In the genomic region with DNA sequence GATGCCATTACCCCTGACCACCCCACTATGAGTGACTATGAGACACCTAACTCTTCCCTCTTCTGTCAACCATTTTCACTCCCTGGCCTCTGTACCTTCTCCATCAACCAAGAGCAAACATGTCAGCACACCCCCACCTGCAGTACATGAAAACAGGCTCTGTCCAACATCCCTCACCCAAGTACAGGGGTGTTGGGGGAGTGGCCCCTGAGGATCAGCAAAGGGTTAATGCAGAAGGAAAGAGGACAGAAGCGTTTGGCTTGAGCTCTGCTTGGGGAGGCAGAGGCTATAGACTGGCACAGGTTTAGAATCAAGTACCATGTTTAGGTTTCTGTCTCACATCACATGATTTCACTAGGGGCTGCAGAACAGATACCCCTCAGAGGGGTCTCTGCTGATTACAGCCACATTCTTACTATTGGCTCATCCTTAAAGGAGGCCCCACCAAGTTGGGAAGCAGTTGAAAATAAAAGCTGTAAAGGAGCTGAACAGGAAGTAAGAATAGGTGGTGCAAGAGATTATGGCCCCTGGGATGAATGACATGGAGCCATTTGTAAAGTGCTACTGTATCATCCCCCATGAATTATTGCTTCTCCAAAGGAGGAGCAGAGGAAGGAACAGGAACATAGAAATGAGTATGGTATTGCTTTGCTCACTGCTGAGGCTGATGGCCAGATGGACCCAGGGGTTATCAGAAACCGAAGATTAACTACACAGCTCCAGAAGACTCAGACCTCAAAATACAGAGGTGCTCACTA, we compare ENCODE assay signal across 13 cellular contexts. TPM values are rescaled to one million over a fixed set of nuclear protein-coding genes. Genes with fewer than 3 reads are reported as not detected.
A peak's percentile ranks its signal among the peaks of the same experiment; 100 is the strongest.
DNase-seq lines count a peak whose midpoint lies in the region; ATAC-seq, FAIRE-seq and TF ChIP-seq lines count a peak whose summit lies in the region.
"Had no signal": no experiment of that assay in that cellular context is flagged by ENCODE, and none has a peak within 500 bp of the region (broad histone marks: within the 10 kb centered on the region; RNA-seq: fewer than 3 reads in every experiment).

No MANE protein-coding gene starts in this region.

- H3K27ac Mint-ChIP-seq in activated naive CD4-positive, alpha-beta T cell treated with anti-CD3 and anti-CD28 coated beads, Interleukin-2, amount 10 ng/mL, durations not matched to agents 7 days and 5 days, result peak overlapping the region; percentile 9
- H3K27ac Mint-ChIP-seq in osteocyte (ENCODE audit: unreplicated experiment), result peak overlapping the region; percentile 32

- TF ChIP-seq RAD21 in GM12878 (IDR thresholded peaks at IDR 0.05; ENCODE audit: insufficient read depth, low read depth, low read length), result no peak

- no peaks in the 10 kb centered on the region for H3K9me3 Mint-ChIP-seq in activated naive CD4-positive, alpha-beta T cell treated with anti-CD3 and anti-CD28 coated beads, Interleukin-2, amount 10 ng/mL, durations not matched to agents 7 days and 5 days
- H3K9me3 Mint-ChIP-seq in osteocyte (ENCODE audit: unreplicated experiment), result no peaks in the 10 kb centered on the region

- no peak for TF ChIP-seq EP300 in GM12878 (IDR thresholded peaks at IDR 0.05; ENCODE audit: borderline replicate concordance in 1 of 2, control insufficient read depth in 1 of 2, low read depth in 2 of 2, low read length in 2 of 2)

- no peaks in the 10 kb centered on the region for H3K9me3 ChIP-seq in GM12878 (replicated peaks; ENCODE audit: control insufficient read depth, insufficient read depth, low read length)
- H3K9me3 ChIP-seq: SJCRH30 had no signal

- CTCF ChIA-PET in activated naive CD4-positive, alpha-beta T cell treated with anti-CD3 and anti-CD28 coated beads, Interleukin-2, amount 10 ng/mL, durations not matched to agents 7 days and 5 days (lab: Charles Lee), result interaction anchor here (0.6 to 4.0 kb wide), 6 partner anchors 11 to 182 kb away, joined by 3 to 77 read pairs (median 12); a partner anchor contains a TSS
- CTCF ChIA-PET in GM12878 (lab: Yijun Ruan, JAX), result interaction anchor here (0.5 to 9.8 kb wide), 18 partner anchors 9 to 759 kb away, joined by 3 to 239 read pairs (median 18); a partner anchor contains a TSS

- no peaks in the 10 kb centered on the region for H3K27me3 Mint-ChIP-seq in activated naive CD4-positive, alpha-beta T cell treated with anti-CD3 and anti-CD28 coated beads, Interleukin-2, amount 10 ng/mL, durations not matched to agents 7 days and 5 days
- H3K27me3 Mint-ChIP-seq in osteocyte (ENCODE audit: unreplicated experiment), result no peaks in the 10 kb centered on the region

- POLR2A ChIA-PET in GM12878 (lab: Charles Lee), result interaction anchor here (0.6 to 6.5 kb wide), 6 partner anchors 25 to 103 kb away, joined by 3 to 120 read pairs (median 30); a partner anchor contains a TSS

- peaks cover 17% of the 10 kb centered on the region for H3K79me2 ChIP-seq in GM12878 (ENCODE audit: control insufficient read depth, insufficient read depth, low read length)

- H3K27me3 ChIP-seq in GM12878 (replicated peaks in 1 of 2; ENCODE audit: control insufficient read depth in 2 of 2, insufficient read depth in 2 of 2, low read length in 1 of 2), result no peaks in the 10 kb centered on the region
- H3K27me3 ChIP-seq: SJCRH30 had no signal

- in situ Hi-C loops in GM12878 (cut with MboI), result loop anchor here (10.0 kb wide), 1 partner anchor 185 kb away; a partner anchor contains a TSS

- peak overlapping the region; percentile 89 for H3K27ac ChIP-seq in GM12878 (ENCODE audit: control insufficient read depth, insufficient read depth)
- H3K27ac ChIP-seq: SJCRH30 had no signal

- no peak overlapping the region for H3K9ac ChIP-seq in GM12878 (ENCODE audit: control insufficient read depth, insufficient read depth, low read length)

- TSS peak; percentile 35 for BruUV-seq in GM12878 (replicated peaks; lab: Mats Ljungman, UMichigan)

- H3K4me1 Mint-ChIP-seq in activated naive CD4-positive, alpha-beta T cell treated with anti-CD3 and anti-CD28 coated beads, Interleukin-2, amount 10 ng/mL, durations not matched to agents 7 days and 5 days, result peaks cover 38% of the 10 kb centered on the region
- H3K4me1 Mint-ChIP-seq in osteocyte (ENCODE audit: unreplicated experiment), result peaks cover 23% of the 10 kb centered on the region

- TF ChIP-seq POLR2A in GM12878 (IDR thresholded peaks at IDR 0.05; ENCODE audit: low read depth, low read length) (no peak), lower leg skin (IDR thresholded peaks at IDR 0.05) (no peak)

- ATAC-seq in GM12878, result no peak
- no peak for ATAC-seq in GM18517 (IDR thresholded peaks at IDR 0.05; ENCODE audit: unreplicated experiment)

- WGBS in GM12878 (ENCODE audit: insufficient coverage, insufficient replicate concordance, low lambda C conversion rate, missing lambda C conversion rate), result 79% methylated on average over 2 of the region's 2 CpGs
- WGBS in lower leg skin, 2 donors, result 47 to 59% methylated on average over 2 of the region's 2 CpGs

- H3K4me1 ChIP-seq in GM12878 (ENCODE audit: control insufficient read depth, insufficient read depth, low read length), result peaks cover 16% of the 10 kb centered on the region
- H3K4me1 ChIP-seq: SJCRH30 had no signal

- intact Hi-C loops in GM12878 (cut with micrococcal nuclease; ENCODE audit: unreplicated experiment) (loop anchor here (2.0 to 10.0 kb wide), 5 partner anchors 29 to 355 kb away; a partner anchor contains a TSS), lower leg skin (cut with DNase I; ENCODE audit: low total_unique reads) (loop anchor here (10.0 kb wide), 1 partner anchor 105 kb away; a partner anchor contains a TSS)

- H3K4me3 ChIP-seq in GM12878 (peak overlapping the region; percentile 79; the same call in 1 of the 2 replicates), lower leg skin (ENCODE audit: low read depth, poor library complexity, severe bottlenecking) (no peak overlapping the region)
- H3K4me3 ChIP-seq: SJCRH30 had no signal

- RAD21 ChIA-PET in GM12878 (lab: Charles Lee; ENCODE audit: unreplicated experiment), result interaction anchor here (0.9 to 5.3 kb wide), 13 partner anchors 12 to 193 kb away, joined by 3 to 152 read pairs (median 19); a partner anchor contains a TSS

- FAIRE-seq in GM12878 (lab: Jason Lieb, UNC), result no peak
- FAIRE-seq: kidney had no signal

- peaks cover 64% of the 10 kb centered on the region for H3K36me3 Mint-ChIP-seq in activated naive CD4-positive, alpha-beta T cell treated with anti-CD3 and anti-CD28 coated beads, Interleukin-2, amount 10 ng/mL, durations not matched to agents 7 days and 5 days
- H3K36me3 Mint-ChIP-seq in osteocyte (ENCODE audit: unreplicated experiment), result peaks cover 25% of the 10 kb centered on the region

- TF ChIP-seq CTCF in GM12878 (IDR thresholded peaks at IDR 0.05 in 2 of 3, conservative IDR thresholded peaks at IDR 0.05 in 1 of 3; ENCODE audit: control insufficient read depth in 2 of 3, extremely low read depth in 1 of 3, insufficient read depth in 1 of 3, low read depth in 3 of 3, low read length in 3 of 3) (no peak), osteocyte (IDR thresholded peaks at IDR 0.05) (no peak), lower leg skin (IDR thresholded peaks at IDR 0.05) (no peak)

- no peak for DNase-seq in activated naive CD4-positive, alpha-beta T cell treated with anti-CD3 and anti-CD28 coated beads, Interleukin-2, amount 10 ng/mL, durations not matched to agents 7 days and 5 days
- no peak for DNase-seq in activated naive CD4-positive, alpha-beta T cell treated with anti-CD3 and anti-CD28 coated beads, Interleukin-2, amount 50 U/mL, for 16 hours
- DNase-seq in NOMO-1 (lab: John Stamatoyannopoulos, UW; ENCODE audit: unreplicated experiment in 2 of 2), result peak; percentile 5 to 26
- no peak for DNase-seq in GM12878 (ENCODE audit: low read depth, low spot score)
- no peak for DNase-seq in osteocyte (ENCODE audit: extremely low spot score, unreplicated experiment)
- no peak for DNase-seq in NCI-H1417 treated with DMSO at 0.1 percent for 48 hours (lab: John Stamatoyannopoulos, UW)
- DNase-seq in lower leg skin (ENCODE audit: low spot score in 2 of 2), result no peak
- DNase-seq: DMS79, kidney, NCI-H2029 treated with DMSO at 0.1 percent for 48 hours, NCI-H69, SJCRH30 had no signal

- H2AFZ ChIP-seq in GM12878 (ENCODE audit: control insufficient read depth, low read depth, low read length), result no peak overlapping the region

- H4K20me1 ChIP-seq in GM12878 (ENCODE audit: control insufficient read depth, insufficient read depth), result no peaks in the 10 kb centered on the region

- SMC1A ChIA-PET in GM12878 (lab: Charles Lee; ENCODE audit: uncharacterized antibody, unreplicated experiment), result interaction anchor here (1.0 to 5.7 kb wide), 14 partner anchors 7 to 182 kb away, joined by 3 to 124 read pairs (median 14); a partner anchor contains a TSS

- H3K4me3 Mint-ChIP-seq in activated naive CD4-positive, alpha-beta T cell treated with anti-CD3 and anti-CD28 coated beads, Interleukin-2, amount 10 ng/mL, durations not matched to agents 7 days and 5 days, result peak overlapping the region; percentile 1
- H3K4me3 Mint-ChIP-seq in osteocyte (ENCODE audit: unreplicated experiment), result no peak overlapping the region

- peaks cover 25 to 29% of the 10 kb centered on the region in 2 experiments for H3K36me3 ChIP-seq in GM12878 (ENCODE audit: control insufficient read depth in 2 of 2, insufficient read depth in 2 of 2, low read length in 1 of 2)

- H3K4me2 ChIP-seq in GM12878 (ENCODE audit: control insufficient read depth, insufficient read depth), result peak overlapping the region; percentile 78

RNA-seq across cellular contexts. Expression of a gene that starts 2.4 kb away (rescaled TPM):
- 9.0 and 9.9 TPM in 2 replicates for total RNA-seq in GM12878 (2013; cell fraction: nucleolus; rRNA removed)
- total RNA-seq in GM12878 (2014; rRNA removed) (17.4 and 18.7 TPM in 2 replicates), GM12878 (2014; rRNA removed; fragmentation: Illumina TruSeq; extraction: Trizol) (12.0 and 12.1 TPM in 2 replicates), GM12878 (2021) (14.7 and 18.0 TPM in 2 replicates), osteocyte (5.5 and 5.6 TPM in 2 replicates), lower leg skin (1 to 10 TPM in 2 of 4 donors, under 1 TPM in 2; 0.67 to 3.6 (median 1.8) TPM)
- polyA plus RNA-seq in GM12878 (2011; ENCODE audit: low read depth), result 9.6 TPM
- polyA plus RNA-seq in GM12878 (2011; rRNA removed) (13.5 and 15.0 TPM in 2 replicates), GM12878 (2014; fragmentation: Illumina TruSeq; extraction: Trizol) (25.9 and 28.5 TPM in 2 replicates), GM12878 (2014; fragmentation: Nextera tagmentation; extraction: Ambion mirVana) (1 to 10 TPM; 6.8 to 7.1 TPM), GM12878 (2014; rRNA removed) (24.8 and 26.8 TPM in 2 replicates), GM12878 (2016; fragmentation: Nextera tagmentation; extraction: Ambion mirVana) (10 to 100 TPM; 33.1 to 34.5 TPM)
- polyA plus RNA-seq in GM12878 (2011; cell fraction: cytosol; rRNA removed), result 7.3 and 9.3 TPM in 2 replicates
- 29.3 and 29.5 TPM in 2 replicates for polyA plus RNA-seq in GM12878 (2011; cell fraction: nucleus; rRNA removed)
- 8.4 and 13.5 TPM in 2 replicates for polyA plus RNA-seq in GM12878 (2012)
- 10.9 and 11.5 TPM in 2 replicates for polyA minus RNA-seq in GM12878 (2011; rRNA and poly(A)+ RNA removed)
- 3.3 and 4.7 TPM in 2 replicates for polyA minus RNA-seq in GM12878 (2011; cell fraction: cytosol; rRNA and poly(A)+ RNA removed)
- polyA minus RNA-seq in GM12878 (2011; cell fraction: nucleus; rRNA and poly(A)+ RNA removed), result 10.9 and 16.8 TPM in 2 replicates

RNA-seq across cellular contexts. Expression of a gene that starts 13.1 kb away (rescaled TPM):
- total RNA-seq in GM12878 (2013; cell fraction: nucleolus; rRNA removed), result 60.5 and 62.5 TPM in 2 replicates
- total RNA-seq in GM12878 (2014; rRNA removed) (37.1 and 39.5 TPM in 2 replicates), GM12878 (2014; rRNA removed; fragmentation: Illumina TruSeq; extraction: Trizol) (34.1 and 34.4 TPM in 2 replicates), GM12878 (2021) (38.3 and 41.5 TPM in 2 replicates), osteocyte (34.6 and 35.8 TPM in 2 replicates), lower leg skin (10 to 100 TPM; 37.8 to 43.2 (median 39.3) TPM)
- polyA plus RNA-seq in GM12878 (2011; ENCODE audit: low read depth), result 23.2 TPM
- polyA plus RNA-seq in GM12878 (2011; rRNA removed) (41.2 and 48.9 TPM in 2 replicates), GM12878 (2014; fragmentation: Illumina TruSeq; extraction: Trizol) (59.2 and 61.1 TPM in 2 replicates), GM12878 (2014; fragmentation: Nextera tagmentation; extraction: Ambion mirVana) (10 to 100 TPM; 38.3 to 49.1 TPM), GM12878 (2014; rRNA removed) (65.0 and 66.1 TPM in 2 replicates), GM12878 (2016; fragmentation: Nextera tagmentation; extraction: Ambion mirVana) (10 to 100 TPM; 40.6 to 47.4 TPM)
- 46.2 and 53.0 TPM in 2 replicates for polyA plus RNA-seq in GM12878 (2011; cell fraction: cytosol; rRNA removed)
- polyA plus RNA-seq in GM12878 (2011; cell fraction: nucleus; rRNA removed), result 103 and 133 TPM in 2 replicates
- 30.5 and 32.5 TPM in 2 replicates for polyA plus RNA-seq in GM12878 (2012)
- 65.2 and 81.9 TPM in 2 replicates for polyA minus RNA-seq in GM12878 (2011; rRNA and poly(A)+ RNA removed)
- polyA minus RNA-seq in GM12878 (2011; cell fraction: cytosol; rRNA and poly(A)+ RNA removed), result 16.7 and 28.9 TPM in 2 replicates
- polyA minus RNA-seq in GM12878 (2011; cell fraction: nucleus; rRNA and poly(A)+ RNA removed), result 34.8 and 58.3 TPM in 2 replicates

RNA-seq across cellular contexts. Expression of a gene that starts 18.0 kb away (rescaled TPM):
- total RNA-seq in GM12878 (2013; cell fraction: nucleolus; rRNA removed), result 25.0 and 29.9 TPM in 2 replicates
- total RNA-seq in GM12878 (2014; rRNA removed), result 27.8 and 31.3 TPM in 2 replicates
- total RNA-seq in GM12878 (2014; rRNA removed; fragmentation: Illumina TruSeq; extraction: Trizol), result 18.6 TPM in 2 replicates
- total RNA-seq in GM12878 (2021), result 81.9 and 88.5 TPM in 2 replicates
- 32.2 TPM for polyA plus RNA-seq in GM12878 (2011; ENCODE audit: low read depth)
- 19.9 and 33.1 TPM in 2 replicates for polyA plus RNA-seq in GM12878 (2011; rRNA removed)
- polyA plus RNA-seq in GM12878 (2011; cell fraction: cytosol; rRNA removed), result 43.3 and 50.8 TPM in 2 replicates
- polyA plus RNA-seq in GM12878 (2011; cell fraction: nucleus; rRNA removed), result 260 and 275 TPM in 2 replicates
- 64.1 and 86.9 TPM in 2 replicates for polyA plus RNA-seq in GM12878 (2012)
- polyA plus RNA-seq in GM12878 (2014; fragmentation: Illumina TruSeq; extraction: Trizol), result 28.0 and 38.1 TPM in 2 replicates
- polyA plus RNA-seq in GM12878 (2014; fragmentation: Nextera tagmentation; extraction: Ambion mirVana), result 10 to 100 TPM; 39.8 to 46.6 TPM
- 52.5 and 57.8 TPM in 2 replicates for polyA plus RNA-seq in GM12878 (2014; rRNA removed)
- polyA plus RNA-seq in GM12878 (2016; fragmentation: Nextera tagmentation; extraction: Ambion mirVana), result 10 to 100 TPM; 88.1 to 93.9 TPM
- 21.3 and 34.8 TPM in 2 replicates for polyA minus RNA-seq in GM12878 (2011; rRNA and poly(A)+ RNA removed)
- 23.2 and 23.4 TPM in 2 replicates for polyA minus RNA-seq in GM12878 (2011; cell fraction: cytosol; rRNA and poly(A)+ RNA removed)
- 28.2 and 43.9 TPM in 2 replicates for polyA minus RNA-seq in GM12878 (2011; cell fraction: nucleus; rRNA and poly(A)+ RNA removed)
- 51.7 and 62.7 TPM in 2 replicates for total RNA-seq in osteocyte
- 10 to 100 TPM; 32.4 to 49.5 (median 41.7) TPM for total RNA-seq in lower leg skin

RNA-seq across cellular contexts. Expression of a gene that starts 27.2 kb away (rescaled TPM):
- 1.6 and 2.3 TPM in 2 replicates for total RNA-seq in GM12878 (2013; cell fraction: nucleolus; rRNA removed)
- total RNA-seq in GM12878 (2014; rRNA removed) (0.44 and 1.1 TPM in 2 replicates), GM12878 (2014; rRNA removed; fragmentation: Illumina TruSeq; extraction: Trizol) (0.14 and 0.36 TPM in 2 replicates), GM12878 (2021) (0.61 and 0.67 TPM in 2 replicates), osteocyte (1.2 and 1.4 TPM in 2 replicates), lower leg skin (1 to 10 TPM; 2.3 to 6.6 (median 4.6) TPM)
- polyA plus RNA-seq in GM12878 (2011; ENCODE audit: low read depth), result 0.63 TPM
- polyA plus RNA-seq in GM12878 (2011; rRNA removed) (0.19 and 0.29 TPM in 2 replicates), GM12878 (2014; fragmentation: Illumina TruSeq; extraction: Trizol) (0.06 and 0.15 TPM in 2 replicates), GM12878 (2014; fragmentation: Nextera tagmentation; extraction: Ambion mirVana) (under 1 TPM; 0.21 to 0.26 TPM), GM12878 (2014; rRNA removed) (0.22 and 0.47 TPM in 2 replicates), GM12878 (2016; fragmentation: Nextera tagmentation; extraction: Ambion mirVana) (1 to 10 TPM in 1 of 2 experiments, under 1 TPM in 1; 0.73 to 1.1 TPM)
- polyA plus RNA-seq in GM12878 (2011; cell fraction: cytosol; rRNA removed), result 0.39 and 0.65 TPM in 2 replicates
- 0.86 and 0.99 TPM in 2 replicates for polyA plus RNA-seq in GM12878 (2011; cell fraction: nucleus; rRNA removed)
- polyA plus RNA-seq in GM12878 (2012), result 0.53 and 0.89 TPM in 2 replicates
- polyA minus RNA-seq in GM12878 (2011; rRNA and poly(A)+ RNA removed), result 0.15 and 0.72 TPM in 2 replicates
- polyA minus RNA-seq in GM12878 (2011; cell fraction: cytosol; rRNA and poly(A)+ RNA removed), result not detected in 2 replicates
- polyA minus RNA-seq in GM12878 (2011; cell fraction: nucleus; rRNA and poly(A)+ RNA removed), result 0.60 and 1.7 TPM in 2 replicates

RNA-seq across cellular contexts. Expression of a gene that starts 29.2 kb away (rescaled TPM):
- total RNA-seq in GM12878 (2013; cell fraction: nucleolus; rRNA removed), result 81.8 and 92.7 TPM in 2 replicates
- total RNA-seq in GM12878 (2014; rRNA removed) (38.9 and 42.8 TPM in 2 replicates), GM12878 (2014; rRNA removed; fragmentation: Illumina TruSeq; extraction: Trizol) (28.7 and 28.9 TPM in 2 replicates), GM12878 (2021) (47.6 and 50.3 TPM in 2 replicates), osteocyte (80.1 and 85.0 TPM in 2 replicates), lower leg skin (100 to 1,000 TPM in 1 of 4 donors, 10 to 100 TPM in 3; 69.4 to 106 (median 84.3) TPM)
- 18.8 TPM for polyA plus RNA-seq in GM12878 (2011; ENCODE audit: low read depth)
- polyA plus RNA-seq in GM12878 (2011; rRNA removed) (34.9 and 50.6 TPM in 2 replicates), GM12878 (2014; fragmentation: Illumina TruSeq; extraction: Trizol) (20.5 and 23.3 TPM in 2 replicates), GM12878 (2014; fragmentation: Nextera tagmentation; extraction: Ambion mirVana) (1 to 10 TPM; 7.0 to 9.0 TPM), GM12878 (2014; rRNA removed) (21.5 and 21.7 TPM in 2 replicates), GM12878 (2016; fragmentation: Nextera tagmentation; extraction: Ambion mirVana) (10 to 100 TPM; 26.8 to 27.8 TPM)
- 55.9 and 62.2 TPM in 2 replicates for polyA plus RNA-seq in GM12878 (2011; cell fraction: cytosol; rRNA removed)
- 37.5 and 41.7 TPM in 2 replicates for polyA plus RNA-seq in GM12878 (2011; cell fraction: nucleus; rRNA removed)
- polyA plus RNA-seq in GM12878 (2012), result 27.8 and 30.1 TPM in 2 replicates
- polyA minus RNA-seq in GM12878 (2011; rRNA and poly(A)+ RNA removed), result 186 and 196 TPM in 2 replicates
- polyA minus RNA-seq in GM12878 (2011; cell fraction: cytosol; rRNA and poly(A)+ RNA removed), result 38.0 and 45.4 TPM in 2 replicates
- 25.1 and 34.4 TPM in 2 replicates for polyA minus RNA-seq in GM12878 (2011; cell fraction: nucleus; rRNA and poly(A)+ RNA removed)

Comparison
In these comparisons a context has a peak if more than half of its experiments do, and no peak if none do; other contexts are left out.
1. DNase-seq: peak in NOMO-1 (2 of 2); none in activated naive CD4-positive, alpha-beta T cell treated with anti-CD3 and anti-CD28 coated beads, Interleukin-2, amount 10 ng/mL, durations not matched to agents 7 days and 5 days (single experiment), activated naive CD4-positive, alpha-beta T cell treated with anti-CD3 and anti-CD28 coated beads, Interleukin-2, amount 50 U/mL, for 16 hours (single experiment), GM12878 (single experiment), osteocyte (single experiment), NCI-H1417 treated with DMSO at 0.1 percent for 48 hours (single experiment) and lower leg skin (0 of 2).